ENCODE assay signal across 25 cellular contexts in the genomic region with DNA sequence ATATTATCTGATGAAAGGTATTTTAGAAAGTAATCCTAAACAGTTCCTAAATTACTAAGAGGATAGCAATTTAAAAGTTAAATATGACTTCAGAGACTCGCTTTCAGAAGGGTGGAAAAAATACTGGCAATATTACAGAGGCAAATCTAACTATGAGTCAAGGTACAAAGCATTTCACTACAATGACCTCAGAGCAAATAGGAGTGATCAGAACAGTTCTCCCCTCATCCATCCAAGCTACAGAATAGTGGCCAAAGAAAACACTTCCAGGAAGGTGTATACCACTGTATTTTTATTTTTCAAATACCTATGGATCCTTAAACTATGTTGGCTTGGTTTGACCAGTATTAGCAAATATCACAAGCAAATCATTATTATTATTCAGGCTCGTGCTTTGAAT.
DNase-seq lines count a peak whose midpoint lies in the region; ATAC-seq and TF ChIP-seq lines count a peak whose summit lies in the region.
"Had no signal": no experiment of that assay in that cellular context is flagged by ENCODE, and none has a peak within 500 bp of the region (broad histone marks: within the 10 kb centered on the region; RNA-seq: fewer than 3 reads in every experiment).

No MANE protein-coding gene starts in this region.

- peaks cover 0 to 7% of the 10 kb centered on the region in 2 donors for H3K4me1 Mint-ChIP-seq in natural killer cell
- H3K4me1 Mint-ChIP-seq: activated naive CD8-positive, alpha-beta T cell treated with anti-CD3 and anti-CD28 coated beads, Interleukin-2, amount 50 U/mL, for 24 hours; stimulated activated naive B cell treated with anti-CD40 and anti-IgM and Interleukin-4, amounts not matched to agents 10 μg/mL and 1 μg/mL and 100 μg/mL, for 72 hours had no signal

- no peaks in the 10 kb centered on the region for H3K27me3 Mint-ChIP-seq in natural killer cell (ENCODE audit: low read depth in 2 of 2)
- H3K27me3 Mint-ChIP-seq: activated CD8-positive, alpha-beta T cell treated with anti-CD3 and anti-CD28 coated beads for 36 hours; activated naive CD8-positive, alpha-beta T cell treated with anti-CD3 and anti-CD28 coated beads, Interleukin-2, amount 50 U/mL, for 24 hours; CD4-positive, alpha-beta T cell; stimulated activated naive B cell treated with anti-CD40 and anti-IgM and Interleukin-4, amounts not matched to agents 10 μg/mL and 1 μg/mL and 100 μg/mL, for 72 hours had no signal

- DNase-seq in AG20443 (ENCODE audit: low spot score) (peak; percentile 54), LHCN-M2 (ENCODE audit: low read depth) (peak; percentile 20), dedifferentiated amniotic fluid mesenchymal stem cell (ENCODE audit: extremely low spot score) (peak; percentile 31), kidney glomerular epithelial cell (lab: John Stamatoyannopoulos, UW) (peak; percentile 62), islet precursor cell (no peak), COLO829 (ENCODE audit: low spot score) (no peak), natural killer cell (no peak)
- DNase-seq: activated CD4-positive, CD25-positive, alpha-beta regulatory T cell; activated CD8-positive, alpha-beta T cell treated with anti-CD3 and anti-CD28 coated beads for 36 hours; activated effector memory CD4-positive, alpha-beta T cell treated with anti-CD3 and anti-CD28 coated beads, Interleukin-2, amount 50 U/mL, for 16 hours; activated naive CD8-positive, alpha-beta T cell treated with anti-CD3 and anti-CD28 coated beads, Interleukin-2, amount 50 U/mL, for 24 hours; activated T-cell treated with anti-CD3 and anti-CD28 coated beads for 4 hours; CD4-positive, alpha-beta T cell; cortex of kidney; DMS153; hypothalamus; Karpas-422; mesenchymal stem cell; NCI-H1105; NCI-H2081 treated with DMSO at 0.1 percent for 48 hours; NCI-H510A treated with DMSO at 0.1 percent for 48 hours; stimulated activated CD4-positive, alpha-beta T cell treated with anti-CD3 and anti-CD28 coated beads, Interleukin-2, amount 100 ng/mL, for 48 hours; stimulated activated naive B cell treated with anti-CD40 and anti-IgM and Interleukin-4, amounts not matched to agents 10 μg/mL and 1 μg/mL and 100 μg/mL, for 72 hours; T-helper 9 cell had no signal

- H3K36me3 Mint-ChIP-seq in natural killer cell, result no peaks in the 10 kb centered on the region

- no peaks in the 10 kb centered on the region for H3K9me3 Mint-ChIP-seq in natural killer cell
- H3K9me3 Mint-ChIP-seq: activated CD8-positive, alpha-beta T cell treated with anti-CD3 and anti-CD28 coated beads for 36 hours; activated naive CD8-positive, alpha-beta T cell treated with anti-CD3 and anti-CD28 coated beads, Interleukin-2, amount 50 U/mL, for 24 hours; CD4-positive, alpha-beta T cell had no signal

- ATAC-seq in GM21576 (IDR thresholded peaks at IDR 0.05; ENCODE audit: unreplicated experiment) (no peak), natural killer cell (no peak)
- ATAC-seq: activated CD8-positive, alpha-beta T cell treated with anti-CD3 and anti-CD28 coated beads for 36 hours; activated naive CD8-positive, alpha-beta T cell treated with anti-CD3 and anti-CD28 coated beads, Interleukin-2, amount 50 U/mL, for 24 hours; stimulated activated naive B cell treated with anti-CD40 and anti-IgM and Interleukin-4, amounts not matched to agents 10 μg/mL and 1 μg/mL and 100 μg/mL, for 72 hours had no signal

- no peak for TF ChIP-seq CTCF in natural killer cell (IDR thresholded peaks at IDR 0.05)

- no peak overlapping the region for H3K27ac Mint-ChIP-seq in natural killer cell
- H3K27ac Mint-ChIP-seq: activated CD8-positive, alpha-beta T cell treated with anti-CD3 and anti-CD28 coated beads for 36 hours; activated naive CD8-positive, alpha-beta T cell treated with anti-CD3 and anti-CD28 coated beads, Interleukin-2, amount 50 U/mL, for 24 hours; CD4-positive, alpha-beta T cell; stimulated activated naive B cell treated with anti-CD40 and anti-IgM and Interleukin-4, amounts not matched to agents 10 μg/mL and 1 μg/mL and 100 μg/mL, for 72 hours had no signal

- H3K4me3 Mint-ChIP-seq in natural killer cell, result no peak overlapping the region
- H3K4me3 Mint-ChIP-seq: activated CD8-positive, alpha-beta T cell treated with anti-CD3 and anti-CD28 coated beads for 36 hours; activated naive CD8-positive, alpha-beta T cell treated with anti-CD3 and anti-CD28 coated beads, Interleukin-2, amount 50 U/mL, for 24 hours; CD4-positive, alpha-beta T cell; stimulated activated naive B cell treated with anti-CD40 and anti-IgM and Interleukin-4, amounts not matched to agents 10 μg/mL and 1 μg/mL and 100 μg/mL, for 72 hours had no signal

- intact Hi-C loops in natural killer cell (cut with micrococcal nuclease), result no loop called here

Comparison
In these comparisons a context has a peak if more than half of its experiments do, and no peak if none do; other contexts are left out.
1. DNase-seq: peak in AG20443 (single experiment), LHCN-M2 (single experiment), dedifferentiated amniotic fluid mesenchymal stem cell (single experiment) and kidney glomerular epithelial cell (single experiment); none in islet precursor cell (single experiment), COLO829 (single experiment) and natural killer cell (single experiment).